Comparison of ENCODE assay signal across 9 cellular contexts in the genomic region with DNA sequence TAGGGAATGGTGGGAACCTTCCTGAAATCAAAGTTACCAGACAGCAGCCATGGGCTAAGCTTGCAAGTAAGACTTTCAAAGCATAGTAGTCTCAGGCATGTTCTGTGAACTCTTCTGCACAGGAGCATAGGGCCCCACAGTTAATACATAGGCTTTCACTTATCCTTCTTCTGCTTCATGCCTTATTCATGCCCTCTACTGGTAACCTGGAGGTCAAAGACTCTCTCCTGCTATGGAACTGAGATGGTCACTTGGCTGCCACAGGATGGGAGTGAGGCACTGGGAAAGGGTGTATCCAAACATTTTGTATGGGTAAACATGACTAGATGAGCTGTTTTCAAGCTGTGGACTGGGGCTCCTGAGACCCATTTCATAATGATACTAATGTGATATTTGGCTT. TPM values are rescaled to one million over a fixed set of nuclear protein-coding genes. Genes with fewer than 3 reads are reported as not detected.
DNase-seq lines count a peak whose midpoint lies in the region; ATAC-seq and TF ChIP-seq lines count a peak whose summit lies in the region.
"Had no signal": no experiment of that assay in that cellular context is flagged by ENCODE, and none has a peak within 500 bp of the region (broad histone marks: within the 10 kb centered on the region; RNA-seq: fewer than 3 reads in every experiment).

No MANE protein-coding gene starts in this region.

- no peaks in the 10 kb centered on the region for H3K36me3 ChIP-seq in Karpas-422 (ENCODE audit: insufficient read depth, low read length)
- no peaks in the 10 kb centered on the region for H3K36me3 ChIP-seq in colonic mucosa
- H3K36me3 ChIP-seq: lower lobe of right lung had no signal

- H3K4me2 ChIP-seq in Karpas-422 (ENCODE audit: low read depth, low read length, poor library complexity, severe bottlenecking): no peak overlapping the region

- intact Hi-C loops in colonic mucosa (cut with DNase I): no loop called here

- no peaks in the 10 kb centered on the region for H3K9me2 ChIP-seq in Karpas-422 (replicated peaks; ENCODE audit: insufficient read depth, low read length)

- no peak overlapping the region for H3K27ac Mint-ChIP-seq in WTC11
- H3K27ac Mint-ChIP-seq: stimulated activated naive CD8-positive, alpha-beta T cell treated with anti-CD3 and anti-CD28 coated beads, Interleukin-15, Interleukin-2, amounts not matched to agents 100 ng/mL and 50 ng/mL, for 24 hours had no signal

- no peaks in the 10 kb centered on the region for H3K9me3 ChIP-seq in Karpas-422 (ENCODE audit: low read length)
- no peaks in the 10 kb centered on the region for H3K9me3 ChIP-seq in colonic mucosa
- H3K9me3 ChIP-seq: lower lobe of right lung had no signal

- no peak overlapping the region for H2AFZ ChIP-seq in Karpas-422 (ENCODE audit: low read length)

- ATAC-seq in WTC11: peak; percentile 75
- ATAC-seq: lower lobe of right lung had no signal

- no peaks in the 10 kb centered on the region for H4K20me1 ChIP-seq in Karpas-422 (ENCODE audit: insufficient read depth, low read depth, low read length)

- no peak overlapping the region for H3K4me3 ChIP-seq in Karpas-422 (ENCODE audit: low read length)
- no peak overlapping the region for H3K4me3 ChIP-seq in colonic mucosa
- H3K4me3 ChIP-seq: lower lobe of right lung had no signal

- H3K9ac ChIP-seq in Karpas-422 (ENCODE audit: low read length) (no peak overlapping the region), colonic mucosa (ENCODE audit: low read depth in 2 of 2, low read length in 2 of 2) (no peak overlapping the region)

- CTCF ChIA-PET in WTC11 (lab: Charles Lee): interaction anchor here (1.0 to 2.8 kb wide), 4 partner anchors 14 to 125 kb away, joined by 3 to 10 read pairs (median 6); a partner anchor contains a TSS

- POLR2A ChIA-PET in WTC11 (lab: Charles Lee): no interaction called here

- peaks cover 40% of the 10 kb centered on the region for H3K4me1 Mint-ChIP-seq in WTC11

- peak; percentile 42; the same call in 1 of the 3 replicates for TF ChIP-seq CTCF in GM12872 (IDR thresholded peaks at IDR 0.05; ENCODE audit: insufficient read depth, low read depth, low read length)
- no peak for TF ChIP-seq CTCF in WTC11 (IDR thresholded peaks at IDR 0.05)
- no peak for TF ChIP-seq CTCF in colonic mucosa (IDR thresholded peaks at IDR 0.05)

- no peak overlapping the region for H3K27ac ChIP-seq in Karpas-422 (ENCODE audit: low read length)
- no peak overlapping the region for H3K27ac ChIP-seq in colonic mucosa
- H3K27ac ChIP-seq: lower lobe of right lung had no signal

- H3K79me2 ChIP-seq in Karpas-422 (ENCODE audit: low read length): no peaks in the 10 kb centered on the region

- H3K27me3 ChIP-seq in Karpas-422 (ENCODE audit: low read length) (no peaks in the 10 kb centered on the region), colonic mucosa (no peaks in the 10 kb centered on the region)

- no peaks in the 10 kb centered on the region for H3K9me3 Mint-ChIP-seq in WTC11
- H3K9me3 Mint-ChIP-seq: stimulated activated naive CD8-positive, alpha-beta T cell treated with anti-CD3 and anti-CD28 coated beads, Interleukin-15, Interleukin-2, amounts not matched to agents 100 ng/mL and 50 ng/mL, for 24 hours had no signal

- no peaks in the 10 kb centered on the region for H3K4me1 ChIP-seq in Karpas-422 (ENCODE audit: low read length)
- H3K4me1 ChIP-seq in colonic mucosa: no peaks in the 10 kb centered on the region

- DNase-seq in Karpas-422 (peak; percentile 62), WTC11 (ENCODE audit: low spot score) (no peak), midbrain (lab: John Stamatoyannopoulos, UW) (peak; percentile 16), GOT3 (lab: John Stamatoyannopoulos, UW) (no peak), colonic mucosa (no peak)
- DNase-seq in activated CD4-positive, alpha-beta T cell treated with anti-CD3 and anti-CD28 coated beads, Interleukin-2, amount 50 U/mL, for 48 hours: no peak
- DNase-seq: lower lobe of right lung had no signal

- no peak overlapping the region for H3K4me3 Mint-ChIP-seq in WTC11
- H3K4me3 Mint-ChIP-seq: stimulated activated naive CD8-positive, alpha-beta T cell treated with anti-CD3 and anti-CD28 coated beads, Interleukin-15, Interleukin-2, amounts not matched to agents 100 ng/mL and 50 ng/mL, for 24 hours had no signal

- H3K36me3 Mint-ChIP-seq in WTC11: no peaks in the 10 kb centered on the region

- H3K27me3 Mint-ChIP-seq in WTC11 (ENCODE audit: low read depth): peaks cover 4% of the 10 kb centered on the region

TF ChIP-seq in WTC11, 78 proteins besides CTCF, POLR2A, EP300 and RAD21:
- TF ChIP-seq SMAD3 (CRISPR knock-in tag; IDR thresholded peaks at IDR 0.05; ENCODE audit: borderline replicate concordance): no peak
- TF ChIP-seq, protein P1, sequence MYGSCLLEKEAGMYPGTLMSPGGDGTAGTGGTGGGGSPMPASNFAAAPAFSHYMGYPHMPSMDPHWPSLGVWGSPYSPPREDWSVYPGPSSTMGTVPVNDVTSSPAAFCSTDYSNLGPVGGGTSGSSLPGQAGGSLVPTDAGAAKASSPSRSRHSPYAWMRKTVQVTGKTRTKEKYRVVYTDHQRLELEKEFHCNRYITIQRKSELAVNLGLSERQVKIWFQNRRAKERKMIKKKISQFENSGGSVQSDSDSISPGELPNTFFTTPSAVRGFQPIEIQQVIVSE (CRISPR knock-in tag; IDR thresholded peaks at IDR 0.05; ENCODE audit: borderline replicate concordance): no peak

RNA-seq across cellular contexts. Expression of a gene that starts 49.1 kb away (rescaled TPM):
- 232 and 317 TPM in 2 replicates for total RNA-seq in Karpas-422 (2014; rRNA removed; shearing (Covaris generic); ENCODE audit: low replicate concordance)
- total RNA-seq in WTC11 (2021) (109 to 131 TPM (median 128 TPM) in 3 replicates), colonic mucosa (10 to 100 TPM; 73.2 to 76.9 TPM)

RNA-seq across cellular contexts. Expression of a gene that starts 55.6 kb away (rescaled TPM):
- total RNA-seq in Karpas-422 (2014; rRNA removed; shearing (Covaris generic); ENCODE audit: low replicate concordance): 2.6 and 5.6 TPM in 2 replicates
- total RNA-seq in WTC11 (2021) (19.3 to 22.4 TPM (median 22.2 TPM) in 3 replicates), colonic mucosa (1 to 10 TPM; 7.1 to 8.0 TPM)

Comparison
In these comparisons a context has a peak if more than half of its experiments do, and no peak if none do; other contexts are left out.
1. DNase-seq: peak in Karpas-422 (single experiment) and midbrain (single experiment); none in WTC11 (single experiment), GOT3 (single experiment), colonic mucosa (single experiment) and activated CD4-positive, alpha-beta T cell treated with anti-CD3 and anti-CD28 coated beads, Interleukin-2, amount 50 U/mL, for 48 hours (0 of 2).